29 cellular contexts compared by ENCODE assay signal in the genomic region with DNA sequence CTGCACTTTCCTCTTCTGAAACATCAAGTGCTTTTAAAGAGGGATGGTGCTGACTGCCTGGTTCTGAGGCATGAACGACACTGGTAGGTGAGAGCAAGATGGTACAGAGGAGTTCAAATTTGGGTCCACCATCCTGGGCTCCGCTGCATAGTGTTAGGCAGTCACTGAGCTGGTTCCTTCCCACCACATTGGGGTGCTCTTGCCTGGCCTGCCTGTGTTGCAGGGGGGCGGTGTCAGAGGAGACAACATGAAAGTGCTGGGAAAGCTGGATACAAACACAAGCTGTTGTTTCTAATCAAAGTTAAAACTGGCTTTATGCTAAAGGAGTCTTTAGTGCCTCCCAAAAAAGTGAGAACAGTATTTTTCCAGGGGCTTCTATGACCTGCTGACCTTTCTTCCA.
"Had no signal": no experiment of that assay in that cellular context is flagged by ENCODE, and none has a peak within 500 bp of the region (broad histone marks: within the 10 kb centered on the region; RNA-seq: fewer than 3 reads in every experiment).

No MANE protein-coding gene starts in this region.

- H3K4me3 ChIP-seq: heart right ventricle, lower lobe of right lung, ovary, right atrium auricular region, right lobe of liver, skin epidermis, stomach, testis, thyroid gland, upper lobe of right lung had no signal

- DNase-seq: heart right ventricle; hippocampal formation; kidney glomerular epithelial cell; left cardiac atrium; left ventricle myocardium superior; lower lobe of right lung; mammary epithelial cell; mesendoderm; naive B cell; natural killer cell; nephron progenitor cell; nucleus accumbens; ovary; right lobe of liver; stimulated activated CD4-positive, alpha-beta T cell treated with anti-CD3 and anti-CD28 coated beads, Interleukin-12 subunit alpha, Interleukin-12 subunit beta, amount 100 ng/mL, for 4 hours; stimulated activated CD4-positive, alpha-beta T cell treated with anti-CD3 and anti-CD28 coated beads, Interleukin-15, amount 100 ng/mL, for 24 hours; stimulated activated CD4-positive, alpha-beta T cell treated with anti-CD3 and anti-CD28 coated beads, Interleukin-2, amount 100 ng/mL, for 24 hours; stimulated activated CD4-positive, alpha-beta T cell treated with anti-CD3 and anti-CD28 coated beads, Interleukin-4, amount 100 ng/mL, for 1 hour; stimulated activated naive B cell treated with anti-CD40 and anti-IgM and Interleukin-4, amounts not matched to agents 10 μg/mL and 1 μg/mL and 100 μg/mL, for 72 hours; stimulated activated naive CD8-positive, alpha-beta T cell treated with anti-CD3 and anti-CD28 coated beads, Interleukin-15, Interleukin-2, amounts not matched to agents 100 U/mL and 50 U/mL, for 24 hours; stomach; testis; thyroid gland; trophoblast cell; upper lobe of right lung had no signal

- H3K36me3 Mint-ChIP-seq: naive B cell; stimulated activated naive B cell treated with anti-CD40 and anti-IgM and Interleukin-4, amounts not matched to agents 10 μg/mL and 1 μg/mL and 100 μg/mL, for 72 hours had no signal

- H3K4me1 Mint-ChIP-seq: naive B cell, natural killer cell had no signal

- H3K27me3 Mint-ChIP-seq: progenitor cell of endocrine pancreas had no signal

- H3K9me3 Mint-ChIP-seq: natural killer cell had no signal

- H3K4me3 Mint-ChIP-seq: mesothelial cell of epicardium; naive B cell; natural killer cell; nephron progenitor cell; stimulated activated naive B cell treated with anti-CD40 and anti-IgM and Interleukin-4, amounts not matched to agents 10 μg/mL and 1 μg/mL and 100 μg/mL, for 72 hours had no signal

- H3K27ac Mint-ChIP-seq: mesothelial cell of epicardium; natural killer cell; nephron progenitor cell; progenitor cell of endocrine pancreas; stimulated activated naive B cell treated with anti-CD40 and anti-IgM and Interleukin-4, amounts not matched to agents 10 μg/mL and 1 μg/mL and 100 μg/mL, for 72 hours had no signal
